Comparison of ENCODE assay signal across 11 cellular contexts in the genomic region with DNA sequence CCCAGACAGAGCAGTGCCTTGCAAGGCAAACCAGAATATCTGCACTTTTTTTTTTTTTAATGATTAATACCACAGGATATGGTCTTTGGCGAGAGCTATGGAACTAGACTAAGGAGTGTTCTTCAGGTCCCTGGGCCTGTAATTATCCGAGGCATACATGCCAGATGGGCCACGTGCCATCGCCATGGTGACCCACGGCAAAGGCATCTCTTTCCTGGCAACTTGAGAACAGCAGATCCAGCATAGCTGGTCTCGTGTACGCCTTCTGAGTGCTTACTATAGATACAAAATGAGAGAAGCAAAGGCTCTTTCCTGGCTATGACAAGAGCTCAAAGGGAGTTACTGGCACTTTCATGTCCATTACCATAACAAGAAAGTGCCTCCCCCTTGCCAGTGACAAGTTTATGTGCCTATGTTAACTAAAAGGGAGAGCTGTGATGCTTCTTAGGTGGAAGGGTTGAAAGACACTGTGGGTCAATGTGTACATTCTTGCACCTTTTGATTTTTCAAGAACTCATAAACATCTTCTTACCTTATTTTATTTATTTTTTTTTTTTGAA. TPM values are rescaled to one million over a fixed set of nuclear protein-coding genes. Genes with fewer than 3 reads are reported as not detected.
DNase-seq lines count a peak whose midpoint lies in the region; ATAC-seq and TF ChIP-seq lines count a peak whose summit lies in the region.
"Had no signal": no experiment of that assay in that cellular context is flagged by ENCODE, and none has a peak within 500 bp of the region (broad histone marks: within the 10 kb centered on the region; RNA-seq: fewer than 3 reads in every experiment).

No MANE protein-coding gene starts in this region.

- TF ChIP-seq CTCF in A673 (conservative IDR thresholded peaks at IDR 0.05; ENCODE audit: low read depth, low read length) (no peak), IMR-90 (conservative IDR thresholded peaks at IDR 0.05; ENCODE audit: low read depth, low read length) (no peak)

- H3K4me3 ChIP-seq in A673 (ENCODE audit: low read depth, low read length, poor library complexity, severe bottlenecking): no peak overlapping the region
- no peak overlapping the region for H3K4me3 ChIP-seq in IMR-90 (ENCODE audit: insufficient read depth, low read depth, low read length)
- no peak overlapping the region for H3K4me3 ChIP-seq in mesendoderm (ENCODE audit: low read length)
- H3K4me3 ChIP-seq: vagina had no signal

- H3K9me3 Mint-ChIP-seq in stimulated activated memory B cell treated with anti-CD40 and anti-IgM and Interleukin-4, amounts not matched to agents 10 μg/mL and 1 μg/mL and 100 μg/mL, for 72 hours: no peaks in the 10 kb centered on the region
- H3K9me3 Mint-ChIP-seq: T-helper 2 cell treated with Interferon-gamma antibody and Interleukin-4, amounts not matched to agents 5 μg/mL and 100 μg/mL, for 36 hours had no signal

- H2BK120ac ChIP-seq in IMR-90 (ENCODE audit: low read depth, low read length) (no peak overlapping the region), mesendoderm (ENCODE audit: low read depth, low read length) (no peak overlapping the region)

- H3K14ac ChIP-seq in IMR-90 (replicated peaks; ENCODE audit: low read depth, low read length): no peak overlapping the region; the same call in 1 of the 2 replicates

- H3K4me3 Mint-ChIP-seq in stimulated activated memory B cell treated with anti-CD40 and anti-IgM and Interleukin-4, amounts not matched to agents 10 μg/mL and 1 μg/mL and 100 μg/mL, for 72 hours: no peak overlapping the region
- H3K4me3 Mint-ChIP-seq: T-helper 2 cell treated with Interferon-gamma antibody and Interleukin-4, amounts not matched to agents 5 μg/mL and 100 μg/mL, for 36 hours had no signal

- no peaks in the 10 kb centered on the region for H3K36me3 Mint-ChIP-seq in stimulated activated memory B cell treated with anti-CD40 and anti-IgM and Interleukin-4, amounts not matched to agents 10 μg/mL and 1 μg/mL and 100 μg/mL, for 72 hours

- H3K27ac ChIP-seq in A673 (ENCODE audit: low read depth, low read length, poor library complexity, severe bottlenecking) (no peak overlapping the region), IMR-90 (ENCODE audit: insufficient read depth, low read length) (no peak overlapping the region), epithelial cell of prostate (peak overlapping the region; percentile 53), mesendoderm (ENCODE audit: low read depth, low read length) (no peak overlapping the region)
- H3K27ac ChIP-seq: vagina had no signal

- no peak overlapping the region for H3K9ac ChIP-seq in IMR-90 (ENCODE audit: low read depth, low read length)
- no peak overlapping the region for H3K9ac ChIP-seq in mesendoderm (ENCODE audit: low read length)

- no peak for TF ChIP-seq POLR2A in IMR-90 (IDR thresholded peaks at IDR 0.05; ENCODE audit: low read depth, low read length)

- no peaks in the 10 kb centered on the region for H3K9me1 ChIP-seq in IMR-90 (ENCODE audit: insufficient read depth, low read length)

- no peak overlapping the region for H2BK15ac ChIP-seq in IMR-90 (ENCODE audit: low read depth, low read length)
- H2BK15ac ChIP-seq in mesendoderm (replicated peaks; ENCODE audit: low read depth): no peak overlapping the region

- no peak overlapping the region for H3K56ac ChIP-seq in IMR-90 (ENCODE audit: extremely low read depth, insufficient read depth, low read length)
- no peak overlapping the region for H3K56ac ChIP-seq in mesendoderm (ENCODE audit: low read length)

- dilution Hi-C loops in IMR-90 (cut with HindIII; ENCODE audit: low sequenced_read_pairs, unreplicated experiment): no loop called here

- no peaks in the 10 kb centered on the region for H3K9me3 ChIP-seq in A673 (ENCODE audit: low read depth, low read length, poor library complexity, severe bottlenecking)
- H3K9me3 ChIP-seq in IMR-90 (ENCODE audit: control insufficient read depth, insufficient read depth, low read length): no peaks in the 10 kb centered on the region
- H3K9me3 ChIP-seq: vagina had no signal

- H3K4me2 ChIP-seq in IMR-90 (ENCODE audit: low read depth, low read length) (no peak overlapping the region), mesendoderm (ENCODE audit: low read length) (no peak overlapping the region)

- H4K8ac ChIP-seq in IMR-90 (ENCODE audit: low read depth in 2 of 2, low read length in 2 of 2): no peak overlapping the region
- no peak overlapping the region for H4K8ac ChIP-seq in mesendoderm (ENCODE audit: low read depth, low read length)

- H3K4ac ChIP-seq in IMR-90 (ENCODE audit: low read depth, low read length) (no peak overlapping the region), mesendoderm (ENCODE audit: low read depth, low read length) (no peak overlapping the region)

- H3K4me1 ChIP-seq in A673 (ENCODE audit: insufficient read depth, low read length, poor library complexity, severe bottlenecking) (peaks cover 5% of the 10 kb centered on the region), IMR-90 (ENCODE audit: control insufficient read depth, insufficient read depth, low read length) (no peaks in the 10 kb centered on the region; the same call in 1 of the 2 replicates), mesendoderm (ENCODE audit: control insufficient read depth, low read depth, low read length) (no peaks in the 10 kb centered on the region)
- H3K4me1 ChIP-seq: vagina had no signal

- no peak overlapping the region for H2BK20ac ChIP-seq in IMR-90 (ENCODE audit: low read depth, low read length)

- H3K27me3 Mint-ChIP-seq in stimulated activated memory B cell treated with anti-CD40 and anti-IgM and Interleukin-4, amounts not matched to agents 10 μg/mL and 1 μg/mL and 100 μg/mL, for 72 hours: peaks cover 9% of the 10 kb centered on the region

- ATAC-seq in IMR-90 (ENCODE audit: low read depth): peak; percentile 63
- ATAC-seq in stimulated activated memory B cell treated with anti-CD40 and anti-IgM and Interleukin-4, amounts not matched to agents 10 μg/mL and 1 μg/mL and 100 μg/mL, for 72 hours: no peak
- no peak for ATAC-seq in HG03520 (IDR thresholded peaks at IDR 0.05; ENCODE audit: unreplicated experiment)
- no peak for ATAC-seq in GM21515 (IDR thresholded peaks at IDR 0.05; ENCODE audit: unreplicated experiment)

- H3K27me3 ChIP-seq in A673 (replicated peaks; ENCODE audit: insufficient read depth, low read depth, low read length, poor library complexity) (no peaks in the 10 kb centered on the region), IMR-90 (ENCODE audit: control insufficient read depth, insufficient read depth, low read length) (0 out of 2 replicates have a peak, but pooled peaks cover 1% of the 10 kb centered on the region), mesendoderm (ENCODE audit: insufficient read depth, low read length, poor library complexity) (no peaks in the 10 kb centered on the region)
- H3K27me3 ChIP-seq: vagina had no signal

- H2BK5ac ChIP-seq in IMR-90 (ENCODE audit: low read depth, low read length, poor library complexity, severe bottlenecking) (no peak overlapping the region), mesendoderm (ENCODE audit: low read length) (no peak overlapping the region)

- H3K79me1 ChIP-seq in IMR-90 (ENCODE audit: low read depth in 1 of 2, low read length in 2 of 2) (no peaks in the 10 kb centered on the region), mesendoderm (ENCODE audit: low read length) (no peaks in the 10 kb centered on the region)

- no peak overlapping the region for H3K18ac ChIP-seq in IMR-90 (ENCODE audit: low read depth, low read length)
- no peak overlapping the region for H3K18ac ChIP-seq in mesendoderm (ENCODE audit: low read length)

- intact Hi-C loops in A673 (cut with micrococcal nuclease; ENCODE audit: unreplicated experiment) (no loop called here), IMR-90 (cut with micrococcal nuclease) (no loop called here)

- in situ Hi-C loops in IMR-90 (cut with MboI; ENCODE audit: low sequenced_read_pairs): no loop called here

- H3K4me1 Mint-ChIP-seq in stimulated activated memory B cell treated with anti-CD40 and anti-IgM and Interleukin-4, amounts not matched to agents 10 μg/mL and 1 μg/mL and 100 μg/mL, for 72 hours: no peaks in the 10 kb centered on the region

- no peak overlapping the region for H4K91ac ChIP-seq in IMR-90 (ENCODE audit: insufficient read depth, low read depth, low read length)

- no peaks in the 10 kb centered on the region for H4K20me1 ChIP-seq in IMR-90 (ENCODE audit: insufficient read depth, low read length)

- H2AFZ ChIP-seq in IMR-90 (replicated peaks; ENCODE audit: low read length, poor library complexity): peak overlapping the region; percentile 61

- H2AK5ac ChIP-seq in IMR-90 (ENCODE audit: low read depth, low read length) (no peak overlapping the region), mesendoderm (ENCODE audit: low read length) (no peak overlapping the region)

- DNase-seq in A673 (ENCODE audit: low spot score) (peak; percentile 60), IMR-90 (peak; percentile 70), epithelial cell of prostate (ENCODE audit: low read depth, low spot score) (peak; percentile 52), mesendoderm (peak; percentile 4), amniotic stem cell (lab: John Stamatoyannopoulos, UW) (no peak)
- DNase-seq: activated effector memory CD4-positive, alpha-beta T cell treated with Interleukin-2 at 50 U/mL for 16 hours had no signal

- H2AK9ac ChIP-seq in IMR-90 (replicated peaks; ENCODE audit: low read depth, low read length, poor library complexity): peak overlapping the region; percentile 9

- BruUV-seq in A673 (replicated peaks; lab: Mats Ljungman, UMichigan) (no TSS peak), IMR-90 (replicated peaks; lab: Mats Ljungman, UMichigan) (no TSS peak)

- CTCF ChIA-PET in A673 (lab: Charles Lee) (no interaction called here), IMR-90 (lab: Yijun Ruan, JAX) (interaction anchor here (1.0 to 1.4 kb wide), 2 partner anchors 11 to 281 kb away, joined by 3 read pairs; no protein-coding TSS in a partner anchor)

- H4K5ac ChIP-seq in IMR-90 (ENCODE audit: low read depth, low read length): no peak overlapping the region
- no peak overlapping the region for H4K5ac ChIP-seq in mesendoderm (ENCODE audit: low read length)

- no peak for TF ChIP-seq RAD21 in IMR-90 (IDR thresholded peaks at IDR 0.05; ENCODE audit: low read length)

- no peaks in the 10 kb centered on the region for H3K36me3 ChIP-seq in A673 (ENCODE audit: insufficient read depth, low read length, poor library complexity, severe bottlenecking)
- H3K36me3 ChIP-seq in IMR-90 (ENCODE audit: control insufficient read depth, insufficient read depth, low read length): no peaks in the 10 kb centered on the region
- H3K36me3 ChIP-seq in mesendoderm (ENCODE audit: control insufficient read depth, insufficient read depth, low read length): no peaks in the 10 kb centered on the region
- H3K36me3 ChIP-seq: vagina had no signal

- POLR2A ChIA-PET in A673 (lab: Charles Lee; ENCODE audit: low non-redundant PET) (interaction anchor here (0.6 kb wide), 1 partner anchor 637 kb away, joined by 3 read pairs; no protein-coding TSS in a partner anchor), IMR-90 (lab: Charles Lee; ENCODE audit: unreplicated experiment) (no interaction called here)

- 0% methylated on average over 1 of the region's 7 CpGs; no CpG with 5 or more reads in 1 of the 2 experiments for WGBS in IMR-90 (ENCODE audit: extremely low coverage in 2 of 2, insufficient read length in 1 of 2), 2 experiments
- no CpG with 5 or more reads among the region's 7 CpGs for WGBS in mesendoderm (ENCODE audit: extremely low coverage, insufficient coverage, low lambda C conversion rate)

- no peaks in the 10 kb centered on the region for H3K79me2 ChIP-seq in mesendoderm (ENCODE audit: control insufficient read depth, insufficient read depth, low read length)

- no peak overlapping the region for H3K27ac Mint-ChIP-seq in stimulated activated memory B cell treated with anti-CD40 and anti-IgM and Interleukin-4, amounts not matched to agents 10 μg/mL and 1 μg/mL and 100 μg/mL, for 72 hours
- H3K27ac Mint-ChIP-seq: T-helper 2 cell treated with Interferon-gamma antibody and Interleukin-4, amounts not matched to agents 5 μg/mL and 100 μg/mL, for 36 hours had no signal

- H3K23ac ChIP-seq in IMR-90 (ENCODE audit: low read depth, low read length) (no peak overlapping the region), mesendoderm (ENCODE audit: low read length) (no peak overlapping the region)

RNA-seq across cellular contexts. Expression of a gene that starts 26.0 kb away (rescaled TPM):
- total RNA-seq in A673 (2021) (52.6 and 58.7 TPM in 2 replicates), IMR-90 (2012; rRNA removed) (1.3 and 1.7 TPM in 2 replicates)
- 3.9 TPM in 2 replicates for polyA plus RNA-seq in IMR-90 (2012; rRNA removed)
- polyA plus RNA-seq in IMR-90 (2012; cell fraction: cytosol; rRNA removed): 2.5 and 4.5 TPM in 2 replicates
- 5.9 and 9.0 TPM in 2 replicates for polyA plus RNA-seq in IMR-90 (2012; cell fraction: nucleus; rRNA removed; ENCODE audit: low replicate concordance)
- 2.9 TPM for polyA plus RNA-seq in mesendoderm (2013, experiment 1 of 2)
- 3.2 TPM for polyA plus RNA-seq in mesendoderm (2013, experiment 2 of 2)

Comparison
In these comparisons a context has a peak if more than half of its experiments do, and no peak if none do; other contexts are left out.
1. RNA of a gene that starts 26.0 kb away (total RNA-seq): 52.6 to 58.7 TPM in A673; 1.3 to 1.7 TPM in IMR-90; every median in the first group is over 10 times any median in the second.